Comparison of ENCODE assay signal across 9 cellular contexts in genomic region chr9:127936347-127936852, GRCh38. TPM values are rescaled to one million over a fixed set of nuclear protein-coding genes. Genes with fewer than 3 reads are reported as not detected.
A peak's percentile ranks its signal among the peaks of the same experiment; 100 is the strongest.
DNase-seq lines count a peak whose midpoint lies in the region; ATAC-seq, FAIRE-seq and TF ChIP-seq lines count a peak whose summit lies in the region.
"Had no signal": no experiment of that assay in that cellular context is flagged by ENCODE, and none has a peak within 500 bp of the region (broad histone marks: within the 10 kb centered on the region; RNA-seq: fewer than 3 reads in every experiment).

No MANE protein-coding gene starts in this region.

- peaks cover 13% of the 10 kb centered on the region for H3F3A ChIP-seq in GM23338 (replicated peaks; ENCODE audit: low read depth)

- no TSS peak for BruUV-seq in endothelial cell of umbilical vein (replicated peaks; lab: Mats Ljungman, UMichigan)

- H3K9me3 Mint-ChIP-seq in GM23338: no peaks in the 10 kb centered on the region; the same call in 1 of the 3 replicates

- POLR2A ChIA-PET in endothelial cell of umbilical vein (lab: Charles Lee): no interaction called here

- no peak overlapping the region for H2AFZ ChIP-seq in GM23338
- H2AFZ ChIP-seq in endothelial cell of umbilical vein (ENCODE audit: low read depth, low read length): no peak overlapping the region

- TF ChIP-seq POLR2A in endothelial cell of umbilical vein (IDR thresholded peaks at IDR 0.05; ENCODE audit: low read depth, low read length): no peak
- no peak for TF ChIP-seq POLR2A in GM18505 (IDR thresholded peaks at IDR 0.05; ENCODE audit: borderline replicate concordance, extremely low read depth, insufficient read depth, insufficient read length)

- TF ChIP-seq CTCF in GM23338 (conservative IDR thresholded peaks at IDR 0.05; ENCODE audit: low read depth in 2 of 2): no peak
- TF ChIP-seq CTCF in RWPE2 (IDR thresholded peaks at IDR 0.05; ENCODE audit: poor library complexity, severe bottlenecking): no peak
- TF ChIP-seq CTCF in endothelial cell of umbilical vein (IDR thresholded peaks at IDR 0.05; ENCODE audit: extremely low read depth in 1 of 2, insufficient read depth in 1 of 2, low read depth in 1 of 2, low read length in 2 of 2): no peak

- H3K36me3 ChIP-seq in GM23338 (ENCODE audit: insufficient read depth) (no peaks in the 10 kb centered on the region), RWPE2 (ENCODE audit: low read depth) (no peaks in the 10 kb centered on the region), endothelial cell of umbilical vein (ENCODE audit: control insufficient read depth in 2 of 2, extremely low read depth in 1 of 2, insufficient read depth in 2 of 2, low read length in 2 of 2) (peaks cover 0 to 3% of the 10 kb centered on the region in 2 experiments)

- H3K4me3 Mint-ChIP-seq in GM23338: peak overlapping the region; percentile 89

- ATAC-seq in GM23338: no peak
- no peak for ATAC-seq in RWPE2 (ENCODE audit: low read depth)
- ATAC-seq in GM18505 (IDR thresholded peaks at IDR 0.05; ENCODE audit: unreplicated experiment): no peak
- ATAC-seq in Right ventricle myocardium superior (ENCODE audit: poor library complexity): no peak

- H3K27ac Mint-ChIP-seq in GM23338: no peak overlapping the region

- dilution Hi-C loops in endothelial cell of umbilical vein (cut with MboI; ENCODE audit: extremely low pct_ligation_motif_present, low sequenced_read_pairs): no loop called here

- FAIRE-seq in endothelial cell of umbilical vein (lab: Jason Lieb, UNC): peak; percentile 47

- CTCF ChIA-PET in endothelial cell of umbilical vein (lab: Charles Lee): no interaction called here

- H3K9me1 ChIP-seq in endothelial cell of umbilical vein (replicated peaks; ENCODE audit: control insufficient read depth, extremely low read depth, insufficient read depth, low read length): no peaks in the 10 kb centered on the region

- H3K27me3 Mint-ChIP-seq in GM23338 (ENCODE audit: insufficient read depth, low read depth, poor library complexity): peaks cover 29% of the 10 kb centered on the region

- H3K4me2 ChIP-seq in GM23338 (peak overlapping the region; percentile 92), endothelial cell of umbilical vein (ENCODE audit: insufficient read depth, low read length) (peak overlapping the region; percentile 74)

- no peaks in the 10 kb centered on the region for H3K27me3 ChIP-seq in GM23338 (ENCODE audit: insufficient read depth)
- no peaks in the 10 kb centered on the region for H3K27me3 ChIP-seq in RWPE2 (ENCODE audit: insufficient read depth, poor library complexity, severe bottlenecking)
- no peaks in the 10 kb centered on the region for H3K27me3 ChIP-seq in endothelial cell of umbilical vein (ENCODE audit: control insufficient read depth in 2 of 2, insufficient read depth in 2 of 2, low read length in 2 of 2)

- no peak overlapping the region for H3K27ac ChIP-seq in GM23338 (ENCODE audit: low read depth)
- H3K27ac ChIP-seq in RWPE2 (ENCODE audit: poor library complexity, severe bottlenecking): no peak overlapping the region
- no peak overlapping the region for H3K27ac ChIP-seq in endothelial cell of umbilical vein (ENCODE audit: insufficient read depth, low read depth, low read length)

- H3K4me1 Mint-ChIP-seq in GM23338: peaks cover 31% of the 10 kb centered on the region

- H3K79me2 ChIP-seq in GM23338 (replicated peaks; ENCODE audit: insufficient read depth): peaks cover 7% of the 10 kb centered on the region
- H3K79me2 ChIP-seq in endothelial cell of umbilical vein (ENCODE audit: control insufficient read depth, insufficient read depth, low read length): peaks cover 21% of the 10 kb centered on the region

- H4K20me1 ChIP-seq in GM23338 (replicated peaks; ENCODE audit: insufficient read depth) (peaks cover 8% of the 10 kb centered on the region), endothelial cell of umbilical vein (replicated peaks; ENCODE audit: control insufficient read depth, extremely low read depth, insufficient read depth, low read length) (no peaks in the 10 kb centered on the region)

- peaks cover 21% of the 10 kb centered on the region for H3K4me1 ChIP-seq in GM23338 (ENCODE audit: insufficient read depth)
- H3K4me1 ChIP-seq in RWPE2 (ENCODE audit: insufficient read depth, poor library complexity, severe bottlenecking): peaks cover 8% of the 10 kb centered on the region
- H3K4me1 ChIP-seq in endothelial cell of umbilical vein (ENCODE audit: control insufficient read depth, extremely low read depth, insufficient read depth, low read length): peaks cover 25% of the 10 kb centered on the region

- H3K4me3 ChIP-seq in GM23338 (peak overlapping the region; percentile 77), RWPE2 (ENCODE audit: severe bottlenecking) (peak overlapping the region; percentile 62), endothelial cell of umbilical vein (replicated peaks in 1 of 3; ENCODE audit: insufficient read depth in 1 of 3, low read depth in 1 of 3, low read length in 3 of 3) (peak overlapping the region in 1 of 3 experiments; percentile 79), skeletal muscle cell (ENCODE audit: low read depth, low read length) (peak overlapping the region; percentile 86)

- DNase-seq in GM23338 (ENCODE audit: low spot score): no peak
- no peak for DNase-seq in RWPE2 (ENCODE audit: low spot score)
- no peak for DNase-seq in endothelial cell of umbilical vein (ENCODE audit: low read depth, low spot score)
- DNase-seq in skeletal muscle cell (ENCODE audit: low read depth): no peak
- DNase-seq in NCI-H1694 (lab: John Stamatoyannopoulos, UW): no peak
- no peak for DNase-seq in Right ventricle myocardium superior
- DNase-seq: dermis blood vessel endothelial cell had no signal

- H3K9me3 ChIP-seq in RWPE2 (ENCODE audit: severe bottlenecking) (no peaks in the 10 kb centered on the region), endothelial cell of umbilical vein (replicated peaks; ENCODE audit: control insufficient read depth, insufficient read depth, low read length) (no peaks in the 10 kb centered on the region)
- H3K9me3 ChIP-seq: prostate gland had no signal

- no peak overlapping the region for H3K9ac ChIP-seq in endothelial cell of umbilical vein (replicated peaks; ENCODE audit: extremely low read depth, insufficient read depth, low read length)

- no peaks in the 10 kb centered on the region for H3K9me2 ChIP-seq in GM23338 (ENCODE audit: insufficient read depth)

- H3K36me3 Mint-ChIP-seq in GM23338 (ENCODE audit: low read depth): peaks cover 7% of the 10 kb centered on the region; the same call in 1 of the 3 replicates

- intact Hi-C loops in endothelial cell of umbilical vein (cut with micrococcal nuclease) (no loop called here), Right ventricle myocardium superior (cut with DNase I) (no loop called here)

RNA-seq across cellular contexts. Expression of gene DPM2, which starts 1.3 kb away (rescaled TPM):
- total RNA-seq in GM23338 (2014; rRNA removed; shearing (Covaris generic)): 29.0 and 36.6 TPM in 2 replicates
- polyA plus RNA-seq in GM23338 (2016; fragmentation: Nextera tagmentation; extraction: Ambion mirVana) (92.2 and 92.4 TPM in 2 replicates), endothelial cell of umbilical vein (63.9 and 85.0 TPM in 2 replicates)
- total RNA-seq in endothelial cell of umbilical vein (41.9 and 47.9 TPM in 2 replicates), Right ventricle myocardium superior (9.9 TPM)
- 45.5 and 45.9 TPM in 2 replicates for polyA plus RNA-seq in endothelial cell of umbilical vein (2011; cell fraction: cytosol; rRNA removed)
- polyA plus RNA-seq in endothelial cell of umbilical vein (2011; cell fraction: nucleus; rRNA removed): 31.6 and 39.0 TPM in 2 replicates
- polyA plus RNA-seq in endothelial cell of umbilical vein (2012): 38.9 and 45.4 TPM in 2 replicates
- polyA minus RNA-seq in endothelial cell of umbilical vein: 39.8 and 52.5 TPM in 2 replicates
- 59.2 TPM for polyA minus RNA-seq in endothelial cell of umbilical vein (2011; cell fraction: cytosol; rRNA and poly(A)+ RNA removed)
- 26.8 and 33.0 TPM in 2 replicates for polyA minus RNA-seq in endothelial cell of umbilical vein (2011; cell fraction: nucleus; rRNA and poly(A)+ RNA removed)

RNA-seq across cellular contexts. Expression of gene PIP5KL1, which starts 5.8 kb away (rescaled TPM):
- total RNA-seq in GM23338 (2014; rRNA removed; shearing (Covaris generic)): 7.5 and 13.4 TPM in 2 replicates
- polyA plus RNA-seq in GM23338 (2016; fragmentation: Nextera tagmentation; extraction: Ambion mirVana): 19.5 and 25.1 TPM in 2 replicates
- 2.9 and 3.8 TPM in 2 replicates for total RNA-seq in endothelial cell of umbilical vein
- 1.5 and 2.3 TPM in 2 replicates for polyA plus RNA-seq in endothelial cell of umbilical vein
- 0.28 and 0.87 TPM in 2 replicates for polyA plus RNA-seq in endothelial cell of umbilical vein (2011; cell fraction: cytosol; rRNA removed)
- 5.1 and 6.2 TPM in 2 replicates for polyA plus RNA-seq in endothelial cell of umbilical vein (2011; cell fraction: nucleus; rRNA removed)
- polyA plus RNA-seq in endothelial cell of umbilical vein (2012): 0.56 and 1.3 TPM in 2 replicates
- 0.42 and 0.83 TPM in 2 replicates for polyA minus RNA-seq in endothelial cell of umbilical vein
- polyA minus RNA-seq in endothelial cell of umbilical vein (2011; cell fraction: cytosol; rRNA and poly(A)+ RNA removed): 4.0 TPM
- polyA minus RNA-seq in endothelial cell of umbilical vein (2011; cell fraction: nucleus; rRNA and poly(A)+ RNA removed): 1.6 and 1.8 TPM in 2 replicates
- total RNA-seq in Right ventricle myocardium superior: 0.48 TPM

RNA-seq across cellular contexts. Expression of gene ST6GALNAC4, which starts 19.6 kb away (rescaled TPM):
- 35.3 and 39.1 TPM in 2 replicates for total RNA-seq in GM23338 (2014; rRNA removed; shearing (Covaris generic))
- polyA plus RNA-seq in GM23338 (2016; fragmentation: Nextera tagmentation; extraction: Ambion mirVana) (7.9 and 8.1 TPM in 2 replicates), endothelial cell of umbilical vein (85.3 and 108 TPM in 2 replicates)
- total RNA-seq in endothelial cell of umbilical vein (38.1 and 45.9 TPM in 2 replicates), Right ventricle myocardium superior (18.1 TPM)
- 44.2 and 64.3 TPM in 2 replicates for polyA plus RNA-seq in endothelial cell of umbilical vein (2011; cell fraction: cytosol; rRNA removed)
- polyA plus RNA-seq in endothelial cell of umbilical vein (2011; cell fraction: nucleus; rRNA removed): 38.1 and 41.5 TPM in 2 replicates
- 39.9 and 49.4 TPM in 2 replicates for polyA plus RNA-seq in endothelial cell of umbilical vein (2012)
- 38.1 and 51.5 TPM in 2 replicates for polyA minus RNA-seq in endothelial cell of umbilical vein
- 129 TPM for polyA minus RNA-seq in endothelial cell of umbilical vein (2011; cell fraction: cytosol; rRNA and poly(A)+ RNA removed)
- 19.7 and 26.7 TPM in 2 replicates for polyA minus RNA-seq in endothelial cell of umbilical vein (2011; cell fraction: nucleus; rRNA and poly(A)+ RNA removed)

RNA-seq across cellular contexts. Expression of gene ST6GALNAC6, which starts 37.0 kb away (rescaled TPM):
- total RNA-seq in GM23338 (2014; rRNA removed; shearing (Covaris generic)): 39.2 and 46.3 TPM in 2 replicates
- 20.7 and 21.5 TPM in 2 replicates for polyA plus RNA-seq in GM23338 (2016; fragmentation: Nextera tagmentation; extraction: Ambion mirVana)
- total RNA-seq in endothelial cell of umbilical vein: 43.0 and 43.5 TPM in 2 replicates
- 78.9 and 93.6 TPM in 2 replicates for polyA plus RNA-seq in endothelial cell of umbilical vein
- 43.5 and 55.9 TPM in 2 replicates for polyA plus RNA-seq in endothelial cell of umbilical vein (2011; cell fraction: cytosol; rRNA removed)
- 78.4 and 100.0 TPM in 2 replicates for polyA plus RNA-seq in endothelial cell of umbilical vein (2011; cell fraction: nucleus; rRNA removed)
- polyA plus RNA-seq in endothelial cell of umbilical vein (2012): 27.3 and 41.2 TPM in 2 replicates
- 50.1 and 50.4 TPM in 2 replicates for polyA minus RNA-seq in endothelial cell of umbilical vein
- 17.7 TPM for polyA minus RNA-seq in endothelial cell of umbilical vein (2011; cell fraction: cytosol; rRNA and poly(A)+ RNA removed)
- polyA minus RNA-seq in endothelial cell of umbilical vein (2011; cell fraction: nucleus; rRNA and poly(A)+ RNA removed): 20.0 and 24.0 TPM in 2 replicates
- total RNA-seq in Right ventricle myocardium superior: 38.2 TPM

RNA-seq across cellular contexts. Expression of gene EEIG1, which starts 44.4 kb away (rescaled TPM):
- 21.5 and 22.4 TPM in 2 replicates for total RNA-seq in GM23338 (2014; rRNA removed; shearing (Covaris generic))
- polyA plus RNA-seq in GM23338 (2016; fragmentation: Nextera tagmentation; extraction: Ambion mirVana) (11.2 and 11.5 TPM in 2 replicates), endothelial cell of umbilical vein (8.4 and 13.5 TPM in 2 replicates)
- total RNA-seq in endothelial cell of umbilical vein (16.4 and 19.0 TPM in 2 replicates), Right ventricle myocardium superior (21.8 TPM)
- polyA plus RNA-seq in endothelial cell of umbilical vein (2011; cell fraction: cytosol; rRNA removed): 13.6 and 15.5 TPM in 2 replicates
- polyA plus RNA-seq in endothelial cell of umbilical vein (2011; cell fraction: nucleus; rRNA removed): 15.1 and 16.4 TPM in 2 replicates
- 10.7 and 14.9 TPM in 2 replicates for polyA plus RNA-seq in endothelial cell of umbilical vein (2012)
- 4.3 and 4.4 TPM in 2 replicates for polyA minus RNA-seq in endothelial cell of umbilical vein
- polyA minus RNA-seq in endothelial cell of umbilical vein (2011; cell fraction: cytosol; rRNA and poly(A)+ RNA removed): 8.4 TPM
- 3.9 and 5.3 TPM in 2 replicates for polyA minus RNA-seq in endothelial cell of umbilical vein (2011; cell fraction: nucleus; rRNA and poly(A)+ RNA removed)
